In genomic region chr19:15136234-15136954, GRCh38 we compare ENCODE assay signal across 1 cellular context.
TF ChIP-seq lines count a peak whose summit lies in the region.

No MANE protein-coding gene starts in this region.

TF ChIP-seq in IMR-90, 13 proteins besides CTCF, POLR2A, EP300 and RAD21:
- TF ChIP-seq CEBPB (IDR thresholded peaks at IDR 0.05; ENCODE audit: low read depth, low read length) (peak; percentile 73), FOS (IDR thresholded peaks at IDR 0.05; ENCODE audit: low read depth, low read length) (peak; percentile 71; the same call in 1 of the 2 replicates), MAZ (IDR thresholded peaks at IDR 0.05; ENCODE audit: borderline replicate concordance, low read depth, low read length) (no peak), BHLHE40 (IDR thresholded peaks at IDR 0.05; ENCODE audit: low read depth, low read length) (no peak)
TF ChIP-seq in IMR-90: peak in this region for 2.
